16 cellular contexts compared by ENCODE assay signal in genomic region chr2:176461098-176461497, GRCh38.
DNase-seq lines count a peak whose midpoint lies in the region; ATAC-seq, FAIRE-seq and TF ChIP-seq lines count a peak whose summit lies in the region.
"Had no signal": no experiment of that assay in that cellular context is flagged by ENCODE, and none has a peak within 500 bp of the region (broad histone marks: within the 10 kb centered on the region; RNA-seq: fewer than 3 reads in every experiment).

No MANE protein-coding gene starts in this region.

- H3K4me3 ChIP-seq in A673 (ENCODE audit: low read depth, low read length, poor library complexity, severe bottlenecking) = no peak overlapping the region
- H3K4me3 ChIP-seq: A549 had no signal

- no TSS peak for BruUV-seq in A673 (replicated peaks; lab: Mats Ljungman, UMichigan)

- FAIRE-seq in GM19239 (lab: Jason Lieb, UNC) = no peak
- FAIRE-seq: A549, colon had no signal

- DNase-seq in A673 (ENCODE audit: low spot score) (peak; percentile 57), HS-5 (ENCODE audit: low read depth) (peak; percentile 61), dermis blood vessel endothelial cell (peak; percentile 17), kidney tubule cell (ENCODE audit: low spot score) (peak; percentile 69), GM19239 (ENCODE audit: insufficient read length, low spot score) (no peak)
- no peak for DNase-seq in activated CD4-positive, CD25-positive, alpha-beta regulatory T cell treated with anti-CD3 and anti-CD28 coated beads, Interleukin-2, amount 50 U/mL, for 72 hours
- DNase-seq: activated CD4-positive, alpha-beta T cell treated with anti-CD3 and anti-CD28 coated beads for 1 hour; CD8-positive, alpha-beta T cell; DND-41; islet precursor cell; NCI-H1930; NCI-H446 treated with DMSO at 0.1 percent for 48 hours had no signal

- peak overlapping the region; percentile 12 for H3K27ac ChIP-seq in A673 (ENCODE audit: low read depth, low read length, poor library complexity, severe bottlenecking)
- H3K27ac ChIP-seq: A549 had no signal

- CTCF ChIA-PET in A673 (lab: Charles Lee) = interaction anchor here (1.2 kb wide), 1 partner anchor 93 kb away, joined by 3 read pairs; no protein-coding TSS in a partner anchor

- intact Hi-C loops in A673 (cut with micrococcal nuclease; ENCODE audit: unreplicated experiment) = no loop called here

- H3K9me3 ChIP-seq in A673 (ENCODE audit: low read depth, low read length, poor library complexity, severe bottlenecking) = no peaks in the 10 kb centered on the region
- H3K9me3 ChIP-seq: A549 had no signal

- H3K4me1 ChIP-seq in A673 (ENCODE audit: insufficient read depth, low read length, poor library complexity, severe bottlenecking) = peaks cover 45% of the 10 kb centered on the region
- H3K4me1 ChIP-seq: A549 had no signal

- TF ChIP-seq CTCF in A673 (conservative IDR thresholded peaks at IDR 0.05; ENCODE audit: low read depth, low read length) = no peak

- H3K27me3 ChIP-seq in A673 (replicated peaks; ENCODE audit: insufficient read depth, low read depth, low read length, poor library complexity) = no peaks in the 10 kb centered on the region

- H3K36me3 ChIP-seq in A673 (ENCODE audit: insufficient read depth, low read length, poor library complexity, severe bottlenecking) = no peaks in the 10 kb centered on the region

- no peak for ATAC-seq in GM21447 (IDR thresholded peaks at IDR 0.05; ENCODE audit: unreplicated experiment)
- ATAC-seq in HG03196 (IDR thresholded peaks at IDR 0.05; ENCODE audit: unreplicated experiment) = no peak
- ATAC-seq: A549; CD8-positive, alpha-beta T cell had no signal

- POLR2A ChIA-PET in A673 (lab: Charles Lee; ENCODE audit: low non-redundant PET) = no interaction called here

Comparison
In these comparisons a context has a peak if more than half of its experiments do, and no peak if none do; other contexts are left out.
1. DNase-seq: peak in A673 (single experiment), HS-5 (single experiment), dermis blood vessel endothelial cell (single experiment) and kidney tubule cell (single experiment); none in GM19239 (single experiment) and activated CD4-positive, CD25-positive, alpha-beta regulatory T cell treated with anti-CD3 and anti-CD28 coated beads, Interleukin-2, amount 50 U/mL, for 72 hours (single experiment).